ENCODE assay signal across 1 cellular context in the genomic region with DNA sequence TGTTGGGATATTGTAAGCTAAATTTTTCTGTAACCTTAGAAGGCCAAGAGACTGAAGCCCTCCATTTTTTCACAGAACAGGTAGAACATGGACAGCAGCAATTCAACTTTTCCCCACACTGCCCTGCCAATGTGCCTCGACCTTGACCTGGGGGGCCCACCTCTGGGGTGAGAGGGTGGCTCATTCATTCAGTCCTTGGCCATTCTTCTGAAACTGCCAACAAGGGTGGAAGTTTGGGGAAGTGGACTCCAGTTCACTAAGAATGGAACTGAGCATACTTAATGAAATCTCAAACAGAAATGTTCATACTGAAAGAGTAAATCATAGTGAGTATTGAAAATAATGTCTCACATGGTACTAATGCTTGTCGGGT.
TF ChIP-seq lines count a peak whose summit lies in the region.

No MANE protein-coding gene starts in this region.

TF ChIP-seq in SK-N-SH, 30 proteins besides CTCF, POLR2A, EP300 and RAD21 (continued from another document):
- no peak for TF ChIP-seq TEAD4 (IDR thresholded peaks at IDR 0.05; ENCODE audit: borderline replicate concordance, insufficient read depth)
- TF ChIP-seq MXI1 (IDR thresholded peaks at IDR 0.05; ENCODE audit: low read depth, low read length): no peak
- TF ChIP-seq GABPA (IDR thresholded peaks at IDR 0.05; ENCODE audit: low read depth): no peak
- TF ChIP-seq SIN3A (IDR thresholded peaks at IDR 0.05; ENCODE audit: borderline replicate concordance, low read depth, low read length): no peak
- TF ChIP-seq TAF1 (IDR thresholded peaks at IDR 0.05; ENCODE audit: borderline replicate concordance, low read depth, low read length): no peak
- TF ChIP-seq, protein P1, sequence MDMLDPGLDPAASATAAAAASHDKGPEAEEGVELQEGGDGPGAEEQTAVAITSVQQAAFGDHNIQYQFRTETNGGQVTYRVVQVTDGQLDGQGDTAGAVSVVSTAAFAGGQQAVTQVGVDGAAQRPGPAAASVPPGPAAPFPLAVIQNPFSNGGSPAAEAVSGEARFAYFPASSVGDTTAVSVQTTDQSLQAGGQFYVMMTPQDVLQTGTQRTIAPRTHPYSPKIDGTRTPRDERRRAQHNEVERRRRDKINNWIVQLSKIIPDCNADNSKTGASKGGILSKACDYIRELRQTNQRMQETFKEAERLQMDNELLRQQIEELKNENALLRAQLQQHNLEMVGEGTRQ (IDR thresholded peaks at IDR 0.05; ENCODE audit: borderline replicate concordance, low read depth, low read length): no peak
- TF ChIP-seq CHD2 (IDR thresholded peaks at IDR 0.05; ENCODE audit: low read length, partially characterized antibody): no peak
- TF ChIP-seq, protein P2, sequence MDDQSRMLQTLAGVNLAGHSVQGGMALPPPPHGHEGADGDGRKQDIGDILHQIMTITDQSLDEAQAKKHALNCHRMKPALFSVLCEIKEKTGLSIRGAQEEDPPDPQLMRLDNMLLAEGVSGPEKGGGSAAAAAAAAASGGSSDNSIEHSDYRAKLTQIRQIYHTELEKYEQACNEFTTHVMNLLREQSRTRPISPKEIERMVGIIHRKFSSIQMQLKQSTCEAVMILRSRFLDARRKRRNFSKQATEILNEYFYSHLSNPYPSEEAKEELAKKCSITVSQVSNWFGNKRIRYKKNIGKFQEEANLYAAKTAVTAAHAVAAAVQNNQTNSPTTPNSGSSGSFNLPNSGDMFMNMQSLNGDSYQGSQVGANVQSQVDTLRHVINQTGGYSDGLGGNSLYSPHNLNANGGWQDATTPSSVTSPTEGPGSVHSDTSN (IDR thresholded peaks at IDR 0.05): no peak
- TF ChIP-seq GATA2 (CRISPR knock-in tag; IDR thresholded peaks at IDR 0.05): no peak
- no peak for TF ChIP-seq RXRA (IDR thresholded peaks at IDR 0.05; ENCODE audit: borderline replicate concordance, low read depth)
- TF ChIP-seq, protein P3, sequence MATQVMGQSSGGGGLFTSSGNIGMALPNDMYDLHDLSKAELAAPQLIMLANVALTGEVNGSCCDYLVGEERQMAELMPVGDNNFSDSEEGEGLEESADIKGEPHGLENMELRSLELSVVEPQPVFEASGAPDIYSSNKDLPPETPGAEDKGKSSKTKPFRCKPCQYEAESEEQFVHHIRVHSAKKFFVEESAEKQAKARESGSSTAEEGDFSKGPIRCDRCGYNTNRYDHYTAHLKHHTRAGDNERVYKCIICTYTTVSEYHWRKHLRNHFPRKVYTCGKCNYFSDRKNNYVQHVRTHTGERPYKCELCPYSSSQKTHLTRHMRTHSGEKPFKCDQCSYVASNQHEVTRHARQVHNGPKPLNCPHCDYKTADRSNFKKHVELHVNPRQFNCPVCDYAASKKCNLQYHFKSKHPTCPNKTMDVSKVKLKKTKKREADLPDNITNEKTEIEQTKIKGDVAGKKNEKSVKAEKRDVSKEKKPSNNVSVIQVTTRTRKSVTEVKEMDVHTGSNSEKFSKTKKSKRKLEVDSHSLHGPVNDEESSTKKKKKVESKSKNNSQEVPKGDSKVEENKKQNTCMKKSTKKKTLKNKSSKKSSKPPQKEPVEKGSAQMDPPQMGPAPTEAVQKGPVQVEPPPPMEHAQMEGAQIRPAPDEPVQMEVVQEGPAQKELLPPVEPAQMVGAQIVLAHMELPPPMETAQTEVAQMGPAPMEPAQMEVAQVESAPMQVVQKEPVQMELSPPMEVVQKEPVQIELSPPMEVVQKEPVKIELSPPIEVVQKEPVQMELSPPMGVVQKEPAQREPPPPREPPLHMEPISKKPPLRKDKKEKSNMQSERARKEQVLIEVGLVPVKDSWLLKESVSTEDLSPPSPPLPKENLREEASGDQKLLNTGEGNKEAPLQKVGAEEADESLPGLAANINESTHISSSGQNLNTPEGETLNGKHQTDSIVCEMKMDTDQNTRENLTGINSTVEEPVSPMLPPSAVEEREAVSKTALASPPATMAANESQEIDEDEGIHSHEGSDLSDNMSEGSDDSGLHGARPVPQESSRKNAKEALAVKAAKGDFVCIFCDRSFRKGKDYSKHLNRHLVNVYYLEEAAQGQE (IDR thresholded peaks at IDR 0.05; ENCODE audit: low read depth, low read length): no peak
TF ChIP-seq in SK-N-SH: peak in this region for 0.
